In the genomic region with DNA sequence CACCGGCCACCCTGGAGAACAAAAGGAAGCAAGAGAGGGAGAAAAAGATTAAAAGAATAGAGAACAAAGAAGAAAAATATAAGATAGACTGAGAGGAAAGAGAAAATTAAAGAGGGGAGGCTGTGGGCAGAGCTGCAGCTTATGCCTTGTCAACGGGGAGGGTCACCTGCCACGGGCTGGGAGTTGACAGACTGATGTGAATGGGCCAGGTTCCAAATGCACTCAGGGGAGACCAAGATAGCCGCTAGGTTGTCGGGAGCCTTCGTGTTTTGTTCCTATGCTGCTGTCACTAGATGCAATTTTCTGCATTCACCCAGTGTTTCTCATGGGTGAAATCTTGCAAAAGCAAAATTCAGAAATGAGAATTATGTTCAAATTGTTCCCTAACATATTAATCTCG, we compare ENCODE assay signal across 32 cellular contexts.
DNase-seq lines count a peak whose midpoint lies in the region; ATAC-seq and TF ChIP-seq lines count a peak whose summit lies in the region.
"Had no signal": no experiment of that assay in that cellular context is flagged by ENCODE, and none has a peak within 500 bp of the region (broad histone marks: within the 10 kb centered on the region; RNA-seq: fewer than 3 reads in every experiment).

No MANE protein-coding gene starts in this region.

- H3K27ac ChIP-seq in SK-N-SH (ENCODE audit: low read depth in 2 of 2, low read length in 1 of 2): no peak overlapping the region
- H3K27ac ChIP-seq: foreskin keratinocyte, neutrophil, sigmoid colon, SK-N-MC, tibial artery had no signal

- no peak for TF ChIP-seq EP300 in SK-N-SH (IDR thresholded peaks at IDR 0.05; ENCODE audit: borderline replicate concordance in 1 of 2, low read depth in 1 of 2, low read length in 1 of 2)

- no peak for TF ChIP-seq CTCF in SK-N-SH (IDR thresholded peaks at IDR 0.05)

- H3K36me3 Mint-ChIP-seq in activated T-cell treated with anti-CD3 and anti-CD28 coated beads, Interleukin-2, amount 50 U/mL, for 72 hours (ENCODE audit: insufficient read depth in 2 of 2): no peaks in the 10 kb centered on the region
- H3K36me3 Mint-ChIP-seq in activated T-cell treated with anti-CD3 and anti-CD28 coated beads, Interleukin-2, amount 50 U/mL, for 24 hours (ENCODE audit: low read depth): no peaks in the 10 kb centered on the region
- H3K36me3 Mint-ChIP-seq: activated CD4-positive, alpha-beta memory T cell treated with anti-CD3 and anti-CD28 coated beads for 36 hours; activated naive CD8-positive, alpha-beta T cell treated with anti-CD3 and anti-CD28 coated beads for 36 hours had no signal

- POLR2A ChIA-PET in SK-N-SH (lab: Yijun Ruan, JAX): no interaction called here

- no peak overlapping the region for H2AFZ ChIP-seq in SK-N-SH (ENCODE audit: low read depth)

- peaks cover 19% of the 10 kb centered on the region; the same call in 1 of the 2 replicates for H3K27me3 ChIP-seq in SK-N-SH (ENCODE audit: insufficient read depth)
- H3K27me3 ChIP-seq: foreskin keratinocyte, sigmoid colon had no signal

- 2% methylated on average over 7 of the region's 7 CpGs for WGBS in SK-N-SH (ENCODE audit: low lambda C conversion rate)

- H3K36me3 ChIP-seq in SK-N-SH (replicated peaks in 1 of 2; ENCODE audit: control insufficient read depth in 1 of 2, insufficient read depth in 2 of 2, low read length in 1 of 2): no peaks in the 10 kb centered on the region
- H3K36me3 ChIP-seq: BE2C, neutrophil, sigmoid colon, tibial artery had no signal

- no peak overlapping the region for H3K4me2 ChIP-seq in SK-N-SH

- no peaks in the 10 kb centered on the region for H3K4me1 ChIP-seq in SK-N-SH (ENCODE audit: control insufficient read depth in 1 of 2, insufficient read depth in 2 of 2, low read depth in 1 of 2, low read length in 1 of 2)
- H3K4me1 ChIP-seq: BE2C, foreskin keratinocyte, sigmoid colon, tibial artery had no signal

- no peak for TF ChIP-seq RAD21 in SK-N-SH (IDR thresholded peaks at IDR 0.05; ENCODE audit: low read length)

- H3K27ac Mint-ChIP-seq in activated T-cell treated with anti-CD3 and anti-CD28 coated beads, Interleukin-2, amount 50 U/mL, for 72 hours: peak overlapping the region; percentile 61
- no peak overlapping the region for H3K27ac Mint-ChIP-seq in activated T-cell treated with anti-CD3 and anti-CD28 coated beads, Interleukin-2, amount 50 U/mL, for 24 hours
- H3K27ac Mint-ChIP-seq: activated CD4-positive, alpha-beta memory T cell treated with anti-CD3 and anti-CD28 coated beads for 36 hours; activated naive CD8-positive, alpha-beta T cell treated with anti-CD3 and anti-CD28 coated beads for 36 hours; endodermal cell; H9; T-helper 17 cell had no signal

- no peaks in the 10 kb centered on the region for H3K9me3 ChIP-seq in SK-N-SH
- H3K9me3 ChIP-seq: BE2C, neutrophil, sigmoid colon, tibial artery had no signal

- ATAC-seq in activated T-cell treated with anti-CD3 and anti-CD28 coated beads, Interleukin-2, amount 50 U/mL, for 72 hours (replicated peaks in 1 of 2): no peak
- no peak for ATAC-seq in GM21723 (IDR thresholded peaks at IDR 0.05; ENCODE audit: unreplicated experiment)
- ATAC-seq: esophagus mucosa; foreskin keratinocyte; stimulated activated naive CD8-positive, alpha-beta T cell treated with anti-CD3 and anti-CD28 coated beads, Interleukin-15, Interleukin-2, amounts not matched to agents 100 U/mL and 50 U/mL, for 24 hours; T-helper 17 cell had no signal

- H3K4me1 Mint-ChIP-seq in activated T-cell treated with anti-CD3 and anti-CD28 coated beads, Interleukin-2, amount 50 U/mL, for 72 hours (ENCODE audit: low read depth): peaks cover 4% of the 10 kb centered on the region
- no peaks in the 10 kb centered on the region for H3K4me1 Mint-ChIP-seq in activated T-cell treated with anti-CD3 and anti-CD28 coated beads, Interleukin-2, amount 50 U/mL, for 24 hours (ENCODE audit: low read depth)
- H3K4me1 Mint-ChIP-seq: endodermal cell had no signal

- no peaks in the 10 kb centered on the region for H3K9me3 Mint-ChIP-seq in activated T-cell treated with anti-CD3 and anti-CD28 coated beads, Interleukin-2, amount 50 U/mL, for 72 hours
- H3K9me3 Mint-ChIP-seq in activated T-cell treated with anti-CD3 and anti-CD28 coated beads, Interleukin-2, amount 50 U/mL, for 24 hours: no peaks in the 10 kb centered on the region
- H3K9me3 Mint-ChIP-seq: activated CD4-positive, alpha-beta memory T cell treated with anti-CD3 and anti-CD28 coated beads for 36 hours; activated naive CD8-positive, alpha-beta T cell treated with anti-CD3 and anti-CD28 coated beads for 36 hours; endodermal cell; H9 had no signal

- CTCF ChIA-PET in SK-N-SH (lab: Yijun Ruan, JAX): no interaction called here

- H3K79me2 ChIP-seq in SK-N-SH (ENCODE audit: insufficient read depth): no peaks in the 10 kb centered on the region

- H3F3A ChIP-seq in SK-N-SH (replicated peaks; ENCODE audit: insufficient read depth): no peaks in the 10 kb centered on the region

- no peaks in the 10 kb centered on the region for H3K9me2 ChIP-seq in SK-N-SH

- peaks cover 16% of the 10 kb centered on the region for H3K27me3 Mint-ChIP-seq in activated T-cell treated with anti-CD3 and anti-CD28 coated beads, Interleukin-2, amount 50 U/mL, for 72 hours (ENCODE audit: low read depth)
- H3K27me3 Mint-ChIP-seq in activated T-cell treated with anti-CD3 and anti-CD28 coated beads, Interleukin-2, amount 50 U/mL, for 24 hours: peaks cover 3% of the 10 kb centered on the region
- H3K27me3 Mint-ChIP-seq: progenitor cell of endocrine pancreas had no signal

- no peak for DNase-seq in activated T-cell treated with anti-CD3 and anti-CD28 coated beads, Interleukin-2, amount 50 U/mL, for 72 hours
- no peak for DNase-seq in activated T-cell treated with anti-CD3 and anti-CD28 coated beads, Interleukin-2, amount 50 U/mL, for 24 hours
- peak; percentile 56 for DNase-seq in RPMI8226
- peak; percentile 32 for DNase-seq in left kidney (ENCODE audit: low read depth, low spot score)
- DNase-seq in SK-N-SH: no peak
- DNase-seq in SHP77 treated with DMSO at 0.1 percent for 48 hours (lab: John Stamatoyannopoulos, UW): no peak
- DNase-seq in stimulated activated CD4-positive, alpha-beta T cell treated with anti-CD3 and anti-CD28 coated beads, Interleukin-4, amount 100 ng/mL, for 4 hours: no peak
- DNase-seq: ACHN; activated CD4-positive, alpha-beta memory T cell treated with anti-CD3 and anti-CD28 coated beads for 36 hours; activated CD4-positive, CD25-positive, alpha-beta regulatory T cell treated with anti-CD3 and anti-CD28 coated beads, Interleukin-2, amount 50 U/mL, for 72 hours; activated CD8-positive, alpha-beta memory T cell treated with anti-CD3 and anti-CD28 coated beads, Interleukin-2, amount 50 U/mL, for 48 hours; activated naive CD8-positive, alpha-beta T cell treated with anti-CD3 and anti-CD28 coated beads for 36 hours; aorta; BE2C; caudate nucleus; cortex of kidney; endodermal cell; foreskin keratinocyte; H9; KG1; kidney glomerular epithelial cell; NCI-H187; NCI-H69; sigmoid colon; stimulated activated naive CD8-positive, alpha-beta T cell treated with anti-CD3 and anti-CD28 coated beads, Interleukin-15, Interleukin-2, amounts not matched to agents 100 U/mL and 50 U/mL, for 24 hours; T-helper 17 cell; tibial artery had no signal

- H3K4me3 ChIP-seq in SK-N-SH (ENCODE audit: low read depth in 2 of 2, low read length in 1 of 2): no peak overlapping the region
- H3K4me3 ChIP-seq: sigmoid colon, SK-N-MC, tibial artery had no signal

- no peak overlapping the region for H3K9ac ChIP-seq in SK-N-SH

- H4K20me1 ChIP-seq in SK-N-SH (ENCODE audit: insufficient read depth): no peaks in the 10 kb centered on the region

- H3K4me3 Mint-ChIP-seq in activated T-cell treated with anti-CD3 and anti-CD28 coated beads, Interleukin-2, amount 50 U/mL, for 72 hours: no peak overlapping the region
- no peak overlapping the region for H3K4me3 Mint-ChIP-seq in activated T-cell treated with anti-CD3 and anti-CD28 coated beads, Interleukin-2, amount 50 U/mL, for 24 hours
- H3K4me3 Mint-ChIP-seq: activated CD4-positive, alpha-beta memory T cell treated with anti-CD3 and anti-CD28 coated beads for 36 hours; activated naive CD8-positive, alpha-beta T cell treated with anti-CD3 and anti-CD28 coated beads for 36 hours; endodermal cell; H9; T-helper 17 cell had no signal

TF ChIP-seq in SK-N-SH, 30 proteins besides CTCF, POLR2A, EP300 and RAD21:
- TF ChIP-seq EZH2phosphoT487 (IDR thresholded peaks at IDR 0.05; ENCODE audit: borderline replicate concordance, low read depth): no peak
- no peak for TF ChIP-seq TEAD4 (IDR thresholded peaks at IDR 0.05; ENCODE audit: borderline replicate concordance, insufficient read depth)
- TF ChIP-seq, protein P1, sequence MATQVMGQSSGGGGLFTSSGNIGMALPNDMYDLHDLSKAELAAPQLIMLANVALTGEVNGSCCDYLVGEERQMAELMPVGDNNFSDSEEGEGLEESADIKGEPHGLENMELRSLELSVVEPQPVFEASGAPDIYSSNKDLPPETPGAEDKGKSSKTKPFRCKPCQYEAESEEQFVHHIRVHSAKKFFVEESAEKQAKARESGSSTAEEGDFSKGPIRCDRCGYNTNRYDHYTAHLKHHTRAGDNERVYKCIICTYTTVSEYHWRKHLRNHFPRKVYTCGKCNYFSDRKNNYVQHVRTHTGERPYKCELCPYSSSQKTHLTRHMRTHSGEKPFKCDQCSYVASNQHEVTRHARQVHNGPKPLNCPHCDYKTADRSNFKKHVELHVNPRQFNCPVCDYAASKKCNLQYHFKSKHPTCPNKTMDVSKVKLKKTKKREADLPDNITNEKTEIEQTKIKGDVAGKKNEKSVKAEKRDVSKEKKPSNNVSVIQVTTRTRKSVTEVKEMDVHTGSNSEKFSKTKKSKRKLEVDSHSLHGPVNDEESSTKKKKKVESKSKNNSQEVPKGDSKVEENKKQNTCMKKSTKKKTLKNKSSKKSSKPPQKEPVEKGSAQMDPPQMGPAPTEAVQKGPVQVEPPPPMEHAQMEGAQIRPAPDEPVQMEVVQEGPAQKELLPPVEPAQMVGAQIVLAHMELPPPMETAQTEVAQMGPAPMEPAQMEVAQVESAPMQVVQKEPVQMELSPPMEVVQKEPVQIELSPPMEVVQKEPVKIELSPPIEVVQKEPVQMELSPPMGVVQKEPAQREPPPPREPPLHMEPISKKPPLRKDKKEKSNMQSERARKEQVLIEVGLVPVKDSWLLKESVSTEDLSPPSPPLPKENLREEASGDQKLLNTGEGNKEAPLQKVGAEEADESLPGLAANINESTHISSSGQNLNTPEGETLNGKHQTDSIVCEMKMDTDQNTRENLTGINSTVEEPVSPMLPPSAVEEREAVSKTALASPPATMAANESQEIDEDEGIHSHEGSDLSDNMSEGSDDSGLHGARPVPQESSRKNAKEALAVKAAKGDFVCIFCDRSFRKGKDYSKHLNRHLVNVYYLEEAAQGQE (IDR thresholded peaks at IDR 0.05; ENCODE audit: low read depth, low read length): no peak
- TF ChIP-seq SMC3 (IDR thresholded peaks at IDR 0.05; ENCODE audit: low read depth, low read length): no peak
- TF ChIP-seq NFIC (IDR thresholded peaks at IDR 0.05; ENCODE audit: borderline replicate concordance): no peak

Comparison
In these comparisons a context has a peak if more than half of its experiments do, and no peak if none do; other contexts are left out.
1. DNase-seq: peak in RPMI8226 (single experiment) and left kidney (single experiment); none in activated T-cell treated with anti-CD3 and anti-CD28 coated beads, Interleukin-2, amount 50 U/mL, for 72 hours (0 of 2), activated T-cell treated with anti-CD3 and anti-CD28 coated beads, Interleukin-2, amount 50 U/mL, for 24 hours (single experiment), SK-N-SH (single experiment), SHP77 treated with DMSO at 0.1 percent for 48 hours (single experiment) and stimulated activated CD4-positive, alpha-beta T cell treated with anti-CD3 and anti-CD28 coated beads, Interleukin-4, amount 100 ng/mL, for 4 hours (0 of 2).